Comparison of ENCODE assay signal across 12 cellular contexts in genomic region chr7:152751449-152752141, GRCh38. TPM values are rescaled to one million over a fixed set of nuclear protein-coding genes. Genes with fewer than 3 reads are reported as not detected.
DNase-seq lines count a peak whose midpoint lies in the region; ATAC-seq and TF ChIP-seq lines count a peak whose summit lies in the region.
"Had no signal": no experiment of that assay in that cellular context is flagged by ENCODE, and none has a peak within 500 bp of the region (broad histone marks: within the 10 kb centered on the region; RNA-seq: fewer than 3 reads in every experiment).

No MANE protein-coding gene starts in this region.

- POLR2A ChIA-PET in RWPE1 (lab: Yijun Ruan, JAX; ENCODE audit: low non-redundant PET), result no interaction called here

- no peaks in the 10 kb centered on the region for H3K9me3 Mint-ChIP-seq in progenitor cell of endocrine pancreas (ENCODE audit: low read depth)
- H3K9me3 Mint-ChIP-seq: activated T-cell treated with anti-CD3 and anti-CD28 coated beads, Interleukin-2, amount 50 U/mL, for 24 hours; CD4-positive, alpha-beta T cell had no signal

- ATAC-seq in GM18907 (IDR thresholded peaks at IDR 0.05; ENCODE audit: unreplicated experiment) (peak; percentile 89), GM21619 (IDR thresholded peaks at IDR 0.05; ENCODE audit: unreplicated experiment) (peak; percentile 77), HG03469 (IDR thresholded peaks at IDR 0.05; ENCODE audit: unreplicated experiment) (peak; percentile 67), left lobe of liver (peak; percentile 84)

- CTCF ChIA-PET in RWPE1 (lab: Yijun Ruan, JAX), result no interaction called here

- no peak overlapping the region for H3K27ac ChIP-seq in RWPE1

- no peak for TF ChIP-seq CTCF in progenitor cell of endocrine pancreas (IDR thresholded peaks at IDR 0.05; ENCODE audit: unreplicated experiment)
- TF ChIP-seq CTCF in RWPE1 (conservative IDR thresholded peaks at IDR 0.05; ENCODE audit: low read depth), result no peak

- H3K4me3 Mint-ChIP-seq in progenitor cell of endocrine pancreas (ENCODE audit: low read depth), result no peak overlapping the region
- H3K4me3 Mint-ChIP-seq: activated T-cell treated with anti-CD3 and anti-CD28 coated beads, Interleukin-2, amount 50 U/mL, for 24 hours; CD4-positive, alpha-beta T cell had no signal

- no peak for DNase-seq in left lobe of liver (ENCODE audit: low spot score)
- no peak for DNase-seq in progenitor cell of endocrine pancreas (ENCODE audit: low spot score, unreplicated experiment)
- DNase-seq in RWPE1 (ENCODE audit: low spot score), result no peak
- DNase-seq in KG1 (lab: John Stamatoyannopoulos, UW), result no peak
- DNase-seq: activated CD4-positive, alpha-beta T cell treated with anti-CD3 and anti-CD28 coated beads for 4 hours; activated T-cell treated with anti-CD3 and anti-CD28 coated beads, Interleukin-2, amount 50 U/mL, for 24 hours; amygdala; CD4-positive, alpha-beta T cell; T-helper 2 cell had no signal

- H3K27ac Mint-ChIP-seq in progenitor cell of endocrine pancreas, result no peak overlapping the region
- H3K27ac Mint-ChIP-seq: activated T-cell treated with anti-CD3 and anti-CD28 coated beads, Interleukin-2, amount 50 U/mL, for 24 hours; CD4-positive, alpha-beta T cell had no signal

- H3K36me3 Mint-ChIP-seq in progenitor cell of endocrine pancreas (ENCODE audit: insufficient read depth), result no peaks in the 10 kb centered on the region

- peaks cover 8% of the 10 kb centered on the region for H3K27me3 Mint-ChIP-seq in progenitor cell of endocrine pancreas
- H3K27me3 Mint-ChIP-seq: activated T-cell treated with anti-CD3 and anti-CD28 coated beads, Interleukin-2, amount 50 U/mL, for 24 hours had no signal

- H3K4me1 Mint-ChIP-seq in progenitor cell of endocrine pancreas (ENCODE audit: low read depth), result no peaks in the 10 kb centered on the region

RNA-seq across cellular contexts. Expression of gene ACTR3B, which starts 8.0 kb away (rescaled TPM):
- total RNA-seq in left lobe of liver (6.5 TPM), progenitor cell of endocrine pancreas (15.9 and 16.6 TPM in 2 replicates)
